ENCODE assay signal across 8 cellular contexts in the genomic region with DNA sequence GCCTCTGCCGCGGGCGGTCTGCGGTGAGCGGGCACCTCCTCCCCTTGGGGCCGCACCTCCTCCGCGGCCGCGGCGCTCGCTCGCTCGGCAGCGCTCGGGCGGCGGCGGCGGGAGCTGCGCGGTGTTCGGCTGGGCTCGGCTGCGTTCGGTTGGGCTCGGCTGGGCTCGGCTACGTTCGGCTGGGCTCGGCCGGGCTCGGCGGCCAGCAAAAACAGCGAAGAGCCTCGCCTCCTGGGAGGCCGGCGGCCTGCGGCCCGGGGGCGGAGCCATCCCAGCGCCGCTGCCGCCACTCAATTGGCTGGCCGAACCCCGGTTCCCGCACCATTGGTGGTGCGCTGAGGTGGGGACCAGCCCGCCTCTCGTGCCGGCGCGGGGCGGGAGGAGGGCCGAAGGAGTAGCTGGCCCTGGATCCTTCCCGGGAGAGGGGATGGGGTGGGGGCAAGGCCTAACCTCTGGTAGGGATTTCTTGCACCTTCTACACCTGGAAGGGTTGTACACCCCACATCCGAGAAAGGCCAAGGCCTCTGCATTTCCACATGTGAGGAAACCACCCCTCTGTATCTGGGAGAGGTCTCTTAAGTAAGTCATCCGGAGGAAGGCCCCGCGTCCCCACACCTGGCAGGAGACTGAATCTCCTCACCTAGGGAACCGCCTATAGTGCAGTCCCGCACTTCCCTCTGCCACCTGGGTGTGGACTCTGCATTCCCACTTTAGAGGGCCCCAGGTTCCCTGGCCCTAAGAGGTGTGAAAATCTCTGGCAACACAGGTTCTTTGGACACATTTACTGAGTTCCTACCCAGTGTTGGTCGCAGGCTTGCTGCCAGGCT. TPM values are rescaled to one million over a fixed set of nuclear protein-coding genes. Genes with fewer than 3 reads are reported as not detected.
DNase-seq lines count a peak whose midpoint lies in the region; ATAC-seq and TF ChIP-seq lines count a peak whose summit lies in the region.

A gene (minus strand): TSS at position 20 of the 827 bp plus-strand sequence. CDS start 1,295 bp downstream, outside the sequence.

- H3K36me3 ChIP-seq in CD4-positive, CD25-positive, alpha-beta regulatory T cell (ENCODE audit: control insufficient read depth, insufficient read depth, low read length) = no peaks in the 10 kb centered on the region
- H3K36me3 ChIP-seq in endodermal cell (ENCODE audit: control insufficient read depth, insufficient read depth, low read length) (no peaks in the 10 kb centered on the region), mesodermal cell (ENCODE audit: control insufficient read depth, insufficient read depth, low read length) (no peaks in the 10 kb centered on the region)

- no peak within 1 kb of the TSS for H3K9ac ChIP-seq in endodermal cell (ENCODE audit: extremely low read depth, low read length, poor library complexity, severe bottlenecking)

- H3K27me3 Mint-ChIP-seq in CD4-positive, CD25-positive, alpha-beta regulatory T cell = peaks cover 45% of the 10 kb centered on the region
- H3K27me3 Mint-ChIP-seq in endodermal cell (ENCODE audit: insufficient read depth) = peaks cover 41% of the 10 kb centered on the region

- peak; percentile 91 to 94 for ATAC-seq in CD4-positive, CD25-positive, alpha-beta regulatory T cell (ENCODE audit: low read depth in 2 of 2)

- H3K4me3 ChIP-seq in CD4-positive, CD25-positive, alpha-beta regulatory T cell (ENCODE audit: low read depth, low read length) = peak within 1 kb of the TSS; percentile 41
- H3K4me3 ChIP-seq in endodermal cell (ENCODE audit: low read length) (peak within 1 kb of the TSS; percentile 80), mesodermal cell (ENCODE audit: extremely low read depth, insufficient read depth, low read length, poor library complexity, severe bottlenecking) (peak within 1 kb of the TSS; percentile 47)

- peaks cover 5% of the 10 kb centered on the region for H3K27me3 ChIP-seq in CD4-positive, CD25-positive, alpha-beta regulatory T cell (ENCODE audit: control insufficient read depth, insufficient read depth, low read length)
- H3K27me3 ChIP-seq in endodermal cell (ENCODE audit: control insufficient read depth, insufficient read depth, low read length, poor library complexity, severe bottlenecking) = peaks cover 52% of the 10 kb centered on the region

- peak within 1 kb of the TSS; percentile 47 to 86 (median 84) for H3K27ac Mint-ChIP-seq in CD4-positive, CD25-positive, alpha-beta regulatory T cell
- peak within 1 kb of the TSS; percentile 19 for H3K27ac Mint-ChIP-seq in endodermal cell

- H3K9me3 Mint-ChIP-seq in CD4-positive, CD25-positive, alpha-beta regulatory T cell = peaks cover 0 to 2% (median 0%) of the 10 kb centered on the region in 7 donors
- H3K9me3 Mint-ChIP-seq in endodermal cell = no peaks in the 10 kb centered on the region

- peak; percentile 82 to 91 (median 89) for DNase-seq in CD4-positive, CD25-positive, alpha-beta regulatory T cell
- peak; percentile 94 for DNase-seq in GM20000 (ENCODE audit: low spot score)
- DNase-seq in HS-5 (ENCODE audit: low read depth) = peak; percentile 48
- DNase-seq in NOMO-1 treated with dmso at 0.1 percent for 144 hours (lab: John Stamatoyannopoulos, UW; ENCODE audit: unreplicated experiment) = peak; percentile 94
- peak; percentile 89 for DNase-seq in activated CD8-positive, alpha-beta memory T cell treated with anti-CD3 and anti-CD28 coated beads, Interleukin-2, amount 50 U/mL, for 4 hours
- peak; percentile 98 for DNase-seq in endodermal cell
- DNase-seq in stimulated activated CD8-positive, alpha-beta memory T cell treated with anti-CD3 and anti-CD28 coated beads, Interleukin-12 subunit alpha, Interleukin-12 subunit beta, amount 100 ng/mL, for 4 hours (ENCODE audit: low read depth) = peak; percentile 82

- H3K36me3 Mint-ChIP-seq in CD4-positive, CD25-positive, alpha-beta regulatory T cell = no peaks in the 10 kb centered on the region
- H3K36me3 Mint-ChIP-seq in endodermal cell (ENCODE audit: low read depth) = no peaks in the 10 kb centered on the region

- 5 to 32% methylated on average over 12 to 63 of the region's 63 CpGs for WGBS in endodermal cell (ENCODE audit: insufficient coverage in 1 of 2, insufficient read length in 1 of 2), 2 experiments
- WGBS in mesodermal cell (ENCODE audit: insufficient coverage in 2 of 2), 2 experiments = 11 to 13% methylated on average over 34 to 37 of the region's 63 CpGs

- peaks cover 0 to 19% (median 10%) of the 10 kb centered on the region in 4 donors for H3K4me1 Mint-ChIP-seq in CD4-positive, CD25-positive, alpha-beta regulatory T cell
- H3K4me1 Mint-ChIP-seq in endodermal cell = peaks cover 6% of the 10 kb centered on the region

- H3K4me1 ChIP-seq in CD4-positive, CD25-positive, alpha-beta regulatory T cell (ENCODE audit: control insufficient read depth, insufficient read depth, low read length, poor library complexity, severe bottlenecking) = peaks cover 10% of the 10 kb centered on the region
- no peaks in the 10 kb centered on the region for H3K4me1 ChIP-seq in endodermal cell (ENCODE audit: control insufficient read depth, insufficient read depth, low read length)
- H3K4me1 ChIP-seq in mesodermal cell (ENCODE audit: control insufficient read depth, insufficient read depth, low read length, poor library complexity, severe bottlenecking) = peaks cover 5% of the 10 kb centered on the region

- TF ChIP-seq CTCF in GM20000 (IDR thresholded peaks at IDR 0.05; ENCODE audit: extremely low read depth, missing control alignments) = no peak
- no peak for TF ChIP-seq CTCF in endodermal cell (conservative IDR thresholded peaks at IDR 0.05)

- peak within 1 kb of the TSS; percentile 72 to 92 (median 88) for H3K4me3 Mint-ChIP-seq in CD4-positive, CD25-positive, alpha-beta regulatory T cell
- peak within 1 kb of the TSS; percentile 69 for H3K4me3 Mint-ChIP-seq in endodermal cell

- H3K27ac ChIP-seq in CD4-positive, CD25-positive, alpha-beta regulatory T cell (ENCODE audit: insufficient read depth, low read length, poor library complexity, severe bottlenecking) = no peak within 1 kb of the TSS
- H3K27ac ChIP-seq in endodermal cell (ENCODE audit: low read depth, low read length) = no peak within 1 kb of the TSS
- no peak within 1 kb of the TSS for H3K27ac ChIP-seq in mesodermal cell (ENCODE audit: low read depth, low read length, severe bottlenecking)

- no peaks in the 10 kb centered on the region for H3K9me3 ChIP-seq in CD4-positive, CD25-positive, alpha-beta regulatory T cell (ENCODE audit: control insufficient read depth in 2 of 2, low read length in 2 of 2)
- H3K9me3 ChIP-seq in endodermal cell (ENCODE audit: control insufficient read depth, low read length) (no peaks in the 10 kb centered on the region), mesodermal cell (ENCODE audit: control insufficient read depth, low read length) (no peaks in the 10 kb centered on the region)

RNA-seq across cellular contexts. Expression of the gene that starts here (rescaled TPM):
- total RNA-seq in CD4-positive, CD25-positive, alpha-beta regulatory T cell = 0.37 TPM
- under 1 TPM in 1 of 4 donors, not detected in 3; 0.16 TPM for polyA plus RNA-seq in CD4-positive, CD25-positive, alpha-beta regulatory T cell
- total RNA-seq in endodermal cell = 10 to 100 TPM in 1 of 2 donors, 1 to 10 TPM in 1; 7.1 to 14.5 TPM
- 19.4 TPM for polyA plus RNA-seq in endodermal cell (2013, experiment 1 of 2)
- 17.3 TPM for polyA plus RNA-seq in endodermal cell (2013, experiment 2 of 2)
- 2.7 TPM for polyA plus RNA-seq in mesodermal cell (2013, experiment 1 of 2)
- 2.1 TPM for polyA plus RNA-seq in mesodermal cell (2013, experiment 2 of 2)

Comparison
In these comparisons a context has a peak if more than half of its experiments do, and no peak if none do; other contexts are left out.
1. Peak in DNase-seq, ATAC-seq and H3K4me3 ChIP-seq in CD4-positive, CD25-positive, alpha-beta regulatory T cell; RNA of the gene not detected or under 1 TPM.
2. DNase-seq: peak in every context shown above with its lines; median percentile 98 in endodermal cell; 94 in GM20000; 94 in NOMO-1 treated with dmso at 0.1 percent for 144 hours; 89 in CD4-positive, CD25-positive, alpha-beta regulatory T cell; 89 in activated CD8-positive, alpha-beta memory T cell treated with anti-CD3 and anti-CD28 coated beads, Interleukin-2, amount 50 U/mL, for 4 hours; 82 in stimulated activated CD8-positive, alpha-beta memory T cell treated with anti-CD3 and anti-CD28 coated beads, Interleukin-12 subunit alpha, Interleukin-12 subunit beta, amount 100 ng/mL, for 4 hours; 48 in HS-5.